ENCODE assay signal across 8 cellular contexts in genomic region chrX:40157228-40158035, GRCh38. TPM values are rescaled to one million over a fixed set of nuclear protein-coding genes. Genes with fewer than 3 reads are reported as not detected.
DNase-seq lines count a peak whose midpoint lies in the region; ATAC-seq and TF ChIP-seq lines count a peak whose summit lies in the region.

No MANE protein-coding gene starts in this region.

- H3K36me3 ChIP-seq in CD8-positive, alpha-beta memory T cell (ENCODE audit: insufficient read depth, low read length), result no peaks in the 10 kb centered on the region
- H3K36me3 ChIP-seq in endodermal cell (ENCODE audit: control insufficient read depth, insufficient read depth, low read length) (no peaks in the 10 kb centered on the region), osteoblast (ENCODE audit: insufficient read depth, low read length) (no peaks in the 10 kb centered on the region)

- H3K9ac ChIP-seq in endodermal cell (ENCODE audit: extremely low read depth, low read length, poor library complexity, severe bottlenecking), result no peak overlapping the region

- peak overlapping the region in 5 of 8 donors; percentile 11 to 52 (median 43) for H3K27ac Mint-ChIP-seq in CD8-positive, alpha-beta memory T cell
- peak overlapping the region; percentile 58 for H3K27ac Mint-ChIP-seq in endodermal cell

- no peak overlapping the region for H3K27ac ChIP-seq in CD8-positive, alpha-beta memory T cell (ENCODE audit: low read depth, low read length)
- H3K27ac ChIP-seq in endodermal cell (ENCODE audit: low read depth, low read length) (no peak overlapping the region), osteoblast (ENCODE audit: low read depth, low read length) (peak overlapping the region; percentile 41)

- no peaks in the 10 kb centered on the region for H3K9me3 ChIP-seq in CD8-positive, alpha-beta memory T cell (ENCODE audit: low read length)
- H3K9me3 ChIP-seq in endodermal cell (ENCODE audit: control insufficient read depth, low read length), result no peaks in the 10 kb centered on the region
- H3K9me3 ChIP-seq in osteoblast (ENCODE audit: low read depth, low read length), result no peaks in the 10 kb centered on the region

- H3K4me1 ChIP-seq in CD8-positive, alpha-beta memory T cell (ENCODE audit: insufficient read depth, low read length), result no peaks in the 10 kb centered on the region
- H3K4me1 ChIP-seq in endodermal cell (ENCODE audit: control insufficient read depth, insufficient read depth, low read length) (no peaks in the 10 kb centered on the region), osteoblast (ENCODE audit: insufficient read depth, low read length) (peaks cover 3% of the 10 kb centered on the region)

- H3K4me3 Mint-ChIP-seq in CD8-positive, alpha-beta memory T cell, result peak overlapping the region; percentile 19 to 67 (median 63)
- peak overlapping the region; percentile 66 for H3K4me3 Mint-ChIP-seq in endodermal cell

- peaks cover 0 to 26% of the 10 kb centered on the region in 2 donors for H3K27me3 Mint-ChIP-seq in CD8-positive, alpha-beta memory T cell
- peaks cover 55% of the 10 kb centered on the region for H3K27me3 Mint-ChIP-seq in endodermal cell (ENCODE audit: insufficient read depth)

- 10 to 25% methylated on average over 9 to 15 of the region's 15 CpGs for WGBS in endodermal cell (ENCODE audit: insufficient coverage in 1 of 2, insufficient read length in 1 of 2), 2 experiments

- no peaks in the 10 kb centered on the region for H3K79me2 ChIP-seq in osteoblast (ENCODE audit: insufficient read depth, low read length)

- H3K4me1 Mint-ChIP-seq in CD8-positive, alpha-beta memory T cell, result peaks cover 8 to 19% (median 13%) of the 10 kb centered on the region in 3 donors
- peaks cover 17% of the 10 kb centered on the region for H3K4me1 Mint-ChIP-seq in endodermal cell

- peak overlapping the region; percentile 85 for H2AFZ ChIP-seq in osteoblast (ENCODE audit: low read length)

- TF ChIP-seq CTCF in NB4 (IDR thresholded peaks at IDR 0.05; ENCODE audit: low read depth, low read length), result no peak
- no peak for TF ChIP-seq CTCF in endodermal cell (conservative IDR thresholded peaks at IDR 0.05)
- no peak for TF ChIP-seq CTCF in osteoblast (IDR thresholded peaks at IDR 0.05; ENCODE audit: extremely low read depth, low read depth, low read length)

- ATAC-seq in GM18870 (IDR thresholded peaks at IDR 0.05; ENCODE audit: unreplicated experiment) (no peak), GM21619 (IDR thresholded peaks at IDR 0.05; ENCODE audit: unreplicated experiment) (no peak)

- no peaks in the 10 kb centered on the region for H4K20me1 ChIP-seq in osteoblast (ENCODE audit: insufficient read depth, low read length)

- no peaks in the 10 kb centered on the region for H3K9me3 Mint-ChIP-seq in CD8-positive, alpha-beta memory T cell
- H3K9me3 Mint-ChIP-seq in endodermal cell, result peaks cover 20% of the 10 kb centered on the region

- TF ChIP-seq POLR2A in NB4 (IDR thresholded peaks at IDR 0.05; ENCODE audit: extremely low read depth, insufficient read length), result no peak

- POLR2A ChIA-PET in CD8-positive, alpha-beta memory T cell (lab: Charles Lee), result no interaction called here

- peak overlapping the region; percentile 34 for H3K4me3 ChIP-seq in CD8-positive, alpha-beta memory T cell (ENCODE audit: low read length)
- H3K4me3 ChIP-seq in NB4 (ENCODE audit: low read depth, low read length), result peak overlapping the region; percentile 28
- peak overlapping the region; percentile 68 for H3K4me3 ChIP-seq in endodermal cell (ENCODE audit: low read length)
- peak overlapping the region; percentile 74 for H3K4me3 ChIP-seq in osteoblast (ENCODE audit: insufficient read depth, low read length)

- H3K4me2 ChIP-seq in osteoblast (ENCODE audit: insufficient read depth, low read length), result peak overlapping the region; percentile 66

- CTCF ChIA-PET in CD8-positive, alpha-beta memory T cell (lab: Charles Lee), result interaction anchor here (0.8 to 1.5 kb wide), 2 partner anchors 10 to 343 kb away, joined by 4 to 5 read pairs; no protein-coding TSS in a partner anchor

- no peak for DNase-seq in CD8-positive, alpha-beta memory T cell
- DNase-seq in NB4 (ENCODE audit: low read depth) (peak; percentile 46), endodermal cell (peak; percentile 82), osteoblast (ENCODE audit: insufficient read length, low spot score, missing footprints) (peak; percentile 73), NCI-H1417 (lab: John Stamatoyannopoulos, UW) (no peak), NK-92 (lab: John Stamatoyannopoulos, UW; ENCODE audit: unreplicated experiment) (no peak)

- no peaks in the 10 kb centered on the region for H3K27me3 ChIP-seq in CD8-positive, alpha-beta memory T cell (ENCODE audit: insufficient read depth, low read length, poor library complexity, severe bottlenecking)
- H3K27me3 ChIP-seq in endodermal cell (ENCODE audit: control insufficient read depth, insufficient read depth, low read length, poor library complexity, severe bottlenecking) (peaks cover 16% of the 10 kb centered on the region), osteoblast (ENCODE audit: insufficient read depth, low read length) (peaks cover 25% of the 10 kb centered on the region)

- H3K36me3 Mint-ChIP-seq in CD8-positive, alpha-beta memory T cell, result no peaks in the 10 kb centered on the region
- no peaks in the 10 kb centered on the region for H3K36me3 Mint-ChIP-seq in endodermal cell (ENCODE audit: low read depth)

RNA-seq across cellular contexts. Expression of gene BCOR, which starts 59.7 kb away (rescaled TPM):
- 10 to 100 TPM; 62.6 to 67.7 TPM for total RNA-seq in CD8-positive, alpha-beta memory T cell
- polyA plus RNA-seq in CD8-positive, alpha-beta memory T cell, result 7.2 TPM
- total RNA-seq in endodermal cell (10 to 100 TPM; 31.3 to 37.9 TPM), osteoblast (14.7 and 14.8 TPM in 2 replicates)
- polyA plus RNA-seq in endodermal cell (2013, experiment 1 of 2), result 31.8 TPM
- polyA plus RNA-seq in endodermal cell (2013, experiment 2 of 2), result 30.2 TPM

Comparison
In these comparisons a context has a peak if more than half of its experiments do, and no peak if none do; other contexts are left out.
1. DNase-seq: peak in NB4 (single experiment), endodermal cell (single experiment) and osteoblast (single experiment); none in CD8-positive, alpha-beta memory T cell (0 of 5), NCI-H1417 (0 of 3) and NK-92 (single experiment).
2. Peak in every context shown above with its lines, with median percentiles within 50 percentile points of each other: H3K4me3 ChIP-seq.